31 cellular contexts compared by ENCODE assay signal in the genomic region with DNA sequence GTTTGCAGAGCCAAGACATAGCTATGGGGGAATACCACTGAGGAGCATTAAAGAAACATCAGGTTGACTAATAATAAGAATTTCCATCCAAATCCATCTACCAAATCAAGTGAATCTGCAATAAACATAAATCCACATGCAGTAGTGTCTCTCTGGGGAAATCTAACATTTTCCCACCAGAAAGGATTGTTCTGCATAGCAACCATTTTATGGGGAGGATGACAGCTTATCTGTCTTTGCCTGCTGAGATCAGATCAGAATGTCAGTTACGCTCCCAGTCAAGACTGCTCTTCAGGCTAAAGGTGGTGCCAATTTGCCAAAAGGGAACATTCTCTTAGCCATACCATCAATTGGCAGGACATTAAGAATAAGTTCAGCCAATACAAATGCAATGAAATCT.
A peak's percentile ranks its signal among the peaks of the same experiment; 100 is the strongest.
DNase-seq lines count a peak whose midpoint lies in the region; ATAC-seq and TF ChIP-seq lines count a peak whose summit lies in the region.
"Had no signal": no experiment of that assay in that cellular context is flagged by ENCODE, and none has a peak within 500 bp of the region (broad histone marks: within the 10 kb centered on the region; RNA-seq: fewer than 3 reads in every experiment).

No MANE protein-coding gene starts in this region.

- no CpG with 5 or more reads among the region's 1 CpG for WGBS in mesendoderm (ENCODE audit: extremely low coverage, insufficient coverage, low lambda C conversion rate)

- no peak overlapping the region for H2BK120ac ChIP-seq in mesendoderm (ENCODE audit: low read depth, low read length)

- TF ChIP-seq RAD21 in neural cell (conservative IDR thresholded peaks at IDR 0.05), result peak; percentile 30

- H3K27ac ChIP-seq in mesendoderm (ENCODE audit: low read depth, low read length) (no peak overlapping the region), neural cell (ENCODE audit: low read length) (peak overlapping the region; percentile 66), SJCRH30 (no peak overlapping the region)
- H3K27ac ChIP-seq: 22Rv1; A549; BLaER1; BLaER1 treated with 17β-estradiol and CSF1 and Interleukin-3, amounts not matched to agents 10 nM and 100 nM; C4-2B had no signal

- H4K5ac ChIP-seq in mesendoderm (ENCODE audit: low read length), result no peak overlapping the region

- H3K9me2 ChIP-seq in neural cell (ENCODE audit: insufficient read depth, low read length), result no peaks in the 10 kb centered on the region

- no peaks in the 10 kb centered on the region for H3K27me3 ChIP-seq in mesendoderm (ENCODE audit: insufficient read depth, low read length, poor library complexity)
- H3K27me3 ChIP-seq in neural cell (ENCODE audit: insufficient read depth, low read depth, low read length), result no peaks in the 10 kb centered on the region
- H3K27me3 ChIP-seq in SJCRH30, result peaks cover 4% of the 10 kb centered on the region; the same call in 1 of the 2 replicates
- H3K27me3 ChIP-seq: BE2C; BLaER1; BLaER1 treated with 17β-estradiol and CSF1 and Interleukin-3, amounts not matched to agents 10 nM and 100 nM had no signal

- intact Hi-C loops in left ventricle myocardium superior (cut with micrococcal nuclease), result no loop called here

- H3K79me2 ChIP-seq in mesendoderm (ENCODE audit: control insufficient read depth, insufficient read depth, low read length) (no peaks in the 10 kb centered on the region), neural cell (replicated peaks; ENCODE audit: insufficient read depth, low read length) (no peaks in the 10 kb centered on the region)

- no peak overlapping the region for H3K56ac ChIP-seq in mesendoderm (ENCODE audit: low read length)

- H3K4me3 ChIP-seq in mesendoderm (ENCODE audit: low read length) (no peak overlapping the region), neural cell (ENCODE audit: low read length) (peak overlapping the region; percentile 9), SJCRH30 (no peak overlapping the region)
- H3K4me3 ChIP-seq: A549; BLaER1; BLaER1 treated with 17β-estradiol and CSF1 and Interleukin-3, amounts not matched to agents 10 nM and 100 nM had no signal

- H3K36me3 ChIP-seq in mesendoderm (ENCODE audit: control insufficient read depth, insufficient read depth, low read length), result no peaks in the 10 kb centered on the region
- H3K36me3 ChIP-seq in neural cell (ENCODE audit: insufficient read depth, low read length), result no peaks in the 10 kb centered on the region
- H3K36me3 ChIP-seq in SJCRH30, result no peaks in the 10 kb centered on the region
- H3K36me3 ChIP-seq: BE2C, BLaER1 had no signal

- no peaks in the 10 kb centered on the region for H3F3A ChIP-seq in neural cell (ENCODE audit: insufficient read depth, low read length, poor library complexity, severe bottlenecking)

- H2AK5ac ChIP-seq in mesendoderm (ENCODE audit: low read length), result no peak overlapping the region

- no peak for TF ChIP-seq CTCF in neural cell (IDR thresholded peaks at IDR 0.05; ENCODE audit: poor library complexity, severe bottlenecking)

- TF ChIP-seq EP300 in neural cell (conservative IDR thresholded peaks at IDR 0.05; ENCODE audit: poor library complexity, severe bottlenecking), result peak; percentile 84

- H3K9me3 ChIP-seq in neural cell (ENCODE audit: low read length) (no peaks in the 10 kb centered on the region), SJCRH30 (replicated peaks) (no peaks in the 10 kb centered on the region)
- H3K9me3 ChIP-seq: A549, BE2C, Caco-2 had no signal

- H3K23ac ChIP-seq in mesendoderm (ENCODE audit: low read length), result no peak overlapping the region

- no peak overlapping the region for H2BK5ac ChIP-seq in mesendoderm (ENCODE audit: low read length)

- H4K20me1 ChIP-seq in neural cell (ENCODE audit: insufficient read depth), result no peaks in the 10 kb centered on the region
- H4K20me1 ChIP-seq: BLaER1; BLaER1 treated with 17β-estradiol and CSF1 and Interleukin-3, amounts not matched to agents 10 nM and 100 nM had no signal

- no peak overlapping the region for H2AFZ ChIP-seq in neural cell (ENCODE audit: low read depth, low read length)

- no peak for ATAC-seq in left ventricle myocardium superior
- ATAC-seq: A549; CD8-positive, alpha-beta T cell had no signal

- no peak overlapping the region for H4K8ac ChIP-seq in mesendoderm (ENCODE audit: low read depth, low read length)

- H3K4ac ChIP-seq in mesendoderm (ENCODE audit: low read depth, low read length), result no peak overlapping the region

- H3K4me2 ChIP-seq in mesendoderm (ENCODE audit: low read length), result no peak overlapping the region
- H3K4me2 ChIP-seq in neural cell (ENCODE audit: low read length), result no peak overlapping the region
- H3K4me2 ChIP-seq: A549, BLaER1 had no signal

- H3K18ac ChIP-seq in mesendoderm (ENCODE audit: low read length), result no peak overlapping the region

- H2BK15ac ChIP-seq in mesendoderm (replicated peaks; ENCODE audit: low read depth), result no peak overlapping the region

- H3K4me1 ChIP-seq in mesendoderm (ENCODE audit: control insufficient read depth, low read depth, low read length) (no peaks in the 10 kb centered on the region), SJCRH30 (no peaks in the 10 kb centered on the region)
- H3K4me1 ChIP-seq: A549, BE2C, BLaER1, Caco-2 had no signal

- DNase-seq in mesendoderm, result peak; percentile 17
- peak; percentile 2 for DNase-seq in retina
- no peak for DNase-seq in SJCRH30
- no peak for DNase-seq in activated gamma-delta T cell treated with Interleukin-2 at 50 U/mL for 16 hours
- DNase-seq in left ventricle myocardium superior, result no peak
- DNase-seq: 8988T; ACHN; AML-193; BE2C; C1 segment of cervical spinal cord; Caco-2; Calu3; CD4-positive, alpha-beta memory T cell; CD4-positive, alpha-beta T cell; CD4-positive, CD25-positive, alpha-beta regulatory T cell; CD8-positive, alpha-beta memory T cell; CD8-positive, alpha-beta T cell; COR-L47; DMS 273 treated with DMSO at 0.1 percent for 48 hours; DMS153; DMS53; DMS79; DMS79 treated with DMSO at 0.1 percent for 48 hours; DND-41; EL had no signal

- H3K79me1 ChIP-seq in mesendoderm (ENCODE audit: low read length), result no peaks in the 10 kb centered on the region

- H3K9ac ChIP-seq in mesendoderm (ENCODE audit: low read length) (no peak overlapping the region), neural cell (ENCODE audit: low read length) (no peak overlapping the region)
- H3K9ac ChIP-seq: BLaER1; BLaER1 treated with 17β-estradiol and CSF1 and Interleukin-3, amounts not matched to agents 10 nM and 100 nM had no signal

TF ChIP-seq in neural cell, 6 proteins besides CTCF, POLR2A, EP300 and RAD21:
- TF ChIP-seq SMC3 (conservative IDR thresholded peaks at IDR 0.05; ENCODE audit: poor library complexity) (no peak), POLR2AphosphoS5 (IDR thresholded peaks at IDR 0.05) (peak; percentile 55)

Comparison
In these comparisons a context has a peak if more than half of its experiments do, and no peak if none do; other contexts are left out.
1. DNase-seq: peak in mesendoderm (single experiment) and retina (single experiment); none in SJCRH30 (0 of 2), activated gamma-delta T cell treated with Interleukin-2 at 50 U/mL for 16 hours (single experiment) and left ventricle myocardium superior (single experiment).